In the genomic region with DNA sequence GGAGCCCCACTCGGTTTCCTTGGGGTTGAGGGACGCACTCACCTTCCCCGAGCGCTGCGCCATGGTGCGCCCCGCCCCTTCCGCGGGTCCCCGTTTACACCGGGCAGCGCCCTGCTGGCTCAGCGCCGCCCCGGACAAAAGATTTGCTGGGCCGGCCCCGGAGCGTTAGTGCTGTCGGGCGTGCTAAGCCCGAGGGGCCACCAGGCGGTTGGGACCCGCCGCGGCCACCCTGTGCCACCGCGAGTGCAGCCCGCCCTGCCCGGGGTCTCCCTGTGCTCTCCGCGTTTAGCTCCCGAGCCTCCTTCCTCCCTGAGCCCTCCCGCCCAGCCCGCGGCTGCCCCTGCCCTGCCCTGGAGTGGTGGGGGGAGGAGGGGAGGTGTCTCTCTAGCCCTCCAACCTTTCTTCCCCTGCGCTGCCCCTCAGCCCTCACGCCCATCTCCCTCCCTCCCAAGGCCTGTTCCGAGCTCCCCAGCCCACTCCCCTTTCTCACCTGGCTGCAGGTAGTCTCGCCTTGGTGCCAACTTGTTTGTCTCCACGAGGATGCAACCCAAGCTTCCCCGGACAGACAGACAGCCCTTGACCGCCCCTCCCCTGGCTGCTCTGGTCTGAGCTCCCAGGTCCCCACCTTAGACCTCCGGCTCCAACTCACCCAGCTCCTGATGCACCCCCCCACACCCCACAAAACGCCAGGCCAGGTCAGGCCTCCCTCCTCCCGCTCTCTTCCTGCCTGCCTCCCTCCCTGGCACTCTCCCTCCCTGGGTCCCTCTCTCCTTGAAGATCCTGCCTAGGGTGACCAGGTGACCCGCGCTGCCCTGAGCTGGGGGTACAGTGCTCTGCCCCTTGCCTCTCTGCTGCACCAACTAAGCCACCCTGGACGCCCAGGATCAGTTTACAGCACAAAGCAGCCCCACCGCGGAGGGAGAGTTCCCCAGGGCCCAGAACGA, we compare ENCODE assay signal across 10 cellular contexts. TPM values are rescaled to one million over a fixed set of nuclear protein-coding genes. Genes with fewer than 3 reads are reported as not detected.
A peak's percentile ranks its signal among the peaks of the same experiment; 100 is the strongest.
DNase-seq lines count a peak whose midpoint lies in the region; ATAC-seq and TF ChIP-seq lines count a peak whose summit lies in the region.
"Had no signal": no experiment of that assay in that cellular context is flagged by ENCODE, and none has a peak within 500 bp of the region (broad histone marks: within the 10 kb centered on the region; RNA-seq: fewer than 3 reads in every experiment).

A gene with protein sequence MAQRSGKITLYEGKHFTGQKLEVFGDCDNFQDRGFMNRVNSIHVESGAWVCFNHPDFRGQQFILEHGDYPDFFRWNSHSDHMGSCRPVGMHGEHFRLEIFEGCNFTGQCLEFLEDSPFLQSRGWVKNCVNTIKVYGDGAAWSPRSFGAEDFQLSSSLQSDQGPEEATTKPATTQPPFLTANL (minus strand): TSS at position 287 of the 944 bp plus-strand sequence. CDS start 224 bp downstream, at position 63.

- ATAC-seq in activated CD8-positive, alpha-beta memory T cell treated with anti-CD3 and anti-CD28 coated beads, Interleukin-2, amount 10 ng/mL, durations not matched to agents 7 days and 5 days: peak; percentile 63
- ATAC-seq in GM18868 (IDR thresholded peaks at IDR 0.05; ENCODE audit: unreplicated experiment): no peak
- ATAC-seq: gastrocnemius medialis had no signal

- H3K27me3 Mint-ChIP-seq in activated CD8-positive, alpha-beta memory T cell treated with anti-CD3 and anti-CD28 coated beads, Interleukin-2, amount 10 ng/mL, durations not matched to agents 7 days and 5 days: peaks cover 20% of the 10 kb centered on the region

- CTCF ChIA-PET in activated CD8-positive, alpha-beta memory T cell treated with anti-CD3 and anti-CD28 coated beads, Interleukin-2, amount 10 ng/mL, durations not matched to agents 7 days and 5 days (lab: Charles Lee): interaction anchor here (0.7 to 2.6 kb wide), 3 partner anchors 8 to 125 kb away, joined by 3 to 10 read pairs (median 9); no protein-coding TSS in a partner anchor

- no peak for DNase-seq in activated CD8-positive, alpha-beta memory T cell treated with anti-CD3 and anti-CD28 coated beads, Interleukin-2, amount 10 ng/mL, durations not matched to agents 7 days and 5 days
- DNase-seq in activated CD8-positive, alpha-beta memory T cell treated with anti-CD3 and anti-CD28 coated beads, Interleukin-2, amount 50 U/mL, for 48 hours: no peak
- DNase-seq in astrocyte of the hippocampus (ENCODE audit: low read depth, low spot score) (peak; percentile 71), left kidney (ENCODE audit: low read depth, low spot score) (peak; percentile 73), thyroid gland (peak; percentile 65 to 66), HAP-1 (ENCODE audit: low spot score in 2 of 2) (no peak), KG1 (lab: John Stamatoyannopoulos, UW) (no peak)
- DNase-seq: GOT3 had no signal

- H3K27ac ChIP-seq in thyroid gland: peak within 1 kb of the TSS; percentile 92 to 96 (median 95)
- H3K27ac ChIP-seq: gastrocnemius medialis had no signal

- H3K9me3 ChIP-seq in thyroid gland: no peaks in the 10 kb centered on the region
- H3K9me3 ChIP-seq in HAP-1: no peaks in the 10 kb centered on the region
- H3K9me3 ChIP-seq: gastrocnemius medialis had no signal

- no peak for TF ChIP-seq CTCF in thyroid gland (IDR thresholded peaks at IDR 0.05)

- intact Hi-C loops in thyroid gland (cut with DNase I): no loop called here

- WGBS in thyroid gland, 2 donors: 11 to 15% methylated on average over 27 to 36 of the region's 51 CpGs

- H3K9me3 Mint-ChIP-seq in activated CD8-positive, alpha-beta memory T cell treated with anti-CD3 and anti-CD28 coated beads, Interleukin-2, amount 10 ng/mL, durations not matched to agents 7 days and 5 days (ENCODE audit: low read depth): no peaks in the 10 kb centered on the region

- H3K4me3 ChIP-seq in thyroid gland (replicated peaks in 1 of 3): peak within 1 kb of the TSS in 1 of 3 donors; percentile 34
- H3K4me3 ChIP-seq in HAP-1: no peak within 1 kb of the TSS

- no peaks in the 10 kb centered on the region for H3K36me3 ChIP-seq in thyroid gland
- H3K36me3 ChIP-seq in HAP-1 (replicated peaks): no peaks in the 10 kb centered on the region
- H3K36me3 ChIP-seq: gastrocnemius medialis had no signal

- in situ Hi-C loops in HAP-1 (cut with MboI; ENCODE audit: low sequenced_read_pairs): no loop called here

- H3K27ac Mint-ChIP-seq in activated CD8-positive, alpha-beta memory T cell treated with anti-CD3 and anti-CD28 coated beads, Interleukin-2, amount 10 ng/mL, durations not matched to agents 7 days and 5 days: no peak within 1 kb of the TSS

- TF ChIP-seq POLR2A in thyroid gland (IDR thresholded peaks at IDR 0.05): peak in 1 of 2 donors; percentile 69

- H3K4me1 Mint-ChIP-seq in activated CD8-positive, alpha-beta memory T cell treated with anti-CD3 and anti-CD28 coated beads, Interleukin-2, amount 10 ng/mL, durations not matched to agents 7 days and 5 days: peaks cover 17% of the 10 kb centered on the region

- H3K4me1 ChIP-seq in thyroid gland (peaks cover 68 to 80% of the 10 kb centered on the region in 2 donors), HAP-1 (no peaks in the 10 kb centered on the region)

- no peaks in the 10 kb centered on the region for H3K36me3 Mint-ChIP-seq in activated CD8-positive, alpha-beta memory T cell treated with anti-CD3 and anti-CD28 coated beads, Interleukin-2, amount 10 ng/mL, durations not matched to agents 7 days and 5 days

- H3K27me3 ChIP-seq in thyroid gland: no peaks in the 10 kb centered on the region
- H3K27me3 ChIP-seq in HAP-1 (ENCODE audit: low read depth): no peaks in the 10 kb centered on the region

- no peak within 1 kb of the TSS for H3K4me3 Mint-ChIP-seq in activated CD8-positive, alpha-beta memory T cell treated with anti-CD3 and anti-CD28 coated beads, Interleukin-2, amount 10 ng/mL, durations not matched to agents 7 days and 5 days

RNA-seq across cellular contexts. Expression of the gene that starts here (rescaled TPM):
- total RNA-seq in activated CD8-positive, alpha-beta memory T cell treated with anti-CD3 and anti-CD28 coated beads, Interleukin-2, amount 10 ng/mL, durations not matched to agents 7 days and 5 days: not detected
- 10 to 100 TPM; 16.4 to 45.5 (median 24.5) TPM for total RNA-seq in thyroid gland
- total RNA-seq: gastrocnemius medialis had no signal

Comparison
In these comparisons a context has a peak if more than half of its experiments do, and no peak if none do; other contexts are left out.
1. RNA of the gene that starts here (total RNA-seq): 16.4 to 45.5 TPM in thyroid gland; not detected in activated CD8-positive, alpha-beta memory T cell treated with anti-CD3 and anti-CD28 coated beads, Interleukin-2, amount 10 ng/mL, durations not matched to agents 7 days and 5 days; every median in the first group is over 10 times any median in the second.
2. Peak in ATAC-seq in activated CD8-positive, alpha-beta memory T cell treated with anti-CD3 and anti-CD28 coated beads, Interleukin-2, amount 10 ng/mL, durations not matched to agents 7 days and 5 days; RNA of the gene not detected or under 1 TPM.
3. DNase-seq: peak in astrocyte of the hippocampus (single experiment), left kidney (single experiment) and thyroid gland (2 of 2); none in activated CD8-positive, alpha-beta memory T cell treated with anti-CD3 and anti-CD28 coated beads, Interleukin-2, amount 10 ng/mL, durations not matched to agents 7 days and 5 days (single experiment), activated CD8-positive, alpha-beta memory T cell treated with anti-CD3 and anti-CD28 coated beads, Interleukin-2, amount 50 U/mL, for 48 hours (single experiment), HAP-1 (0 of 2) and KG1 (single experiment).